Comparison of ENCODE assay signal across 18 cellular contexts in the genomic region with DNA sequence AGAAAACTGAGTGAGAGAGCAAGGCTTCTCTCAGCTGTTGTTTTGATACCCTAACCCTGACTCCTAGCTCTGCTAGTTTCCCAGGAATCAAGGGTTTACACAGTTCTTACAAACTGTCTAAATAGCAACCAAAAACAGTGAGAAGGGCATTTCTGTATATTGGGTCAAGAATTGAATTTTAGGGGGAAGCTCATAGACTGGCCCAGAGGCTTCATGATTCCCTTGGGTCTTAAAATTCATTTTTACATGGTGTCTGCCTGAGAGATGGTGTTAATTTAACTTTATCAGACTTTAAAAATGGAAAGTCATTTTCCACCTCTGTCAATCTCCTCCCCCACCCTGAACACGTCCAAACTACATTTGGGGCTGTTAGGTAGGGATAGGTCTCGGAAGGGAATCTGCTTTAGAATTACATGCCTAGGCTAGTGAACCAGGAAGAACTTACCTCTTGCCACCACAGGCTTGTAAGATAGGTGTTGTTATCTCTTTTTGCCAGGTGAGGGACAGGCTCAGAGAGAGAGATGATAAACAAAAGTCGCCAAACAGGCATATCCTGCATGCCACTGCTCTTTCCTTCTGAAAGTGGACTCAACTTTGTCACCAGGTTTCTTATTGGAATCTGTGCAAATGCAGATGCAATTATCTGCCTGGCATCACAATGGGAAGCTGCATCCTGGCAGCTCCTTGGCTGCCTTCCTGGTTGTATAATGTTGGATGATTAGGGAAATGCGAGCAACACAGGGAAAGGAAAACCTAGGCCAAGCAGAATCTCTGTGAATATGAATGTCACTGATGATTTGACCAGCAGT. TPM values are rescaled to one million over a fixed set of nuclear protein-coding genes. Genes with fewer than 3 reads are reported as not detected.
A peak's percentile ranks its signal among the peaks of the same experiment; 100 is the strongest.
DNase-seq lines count a peak whose midpoint lies in the region; ATAC-seq and TF ChIP-seq lines count a peak whose summit lies in the region.
"Had no signal": no experiment of that assay in that cellular context is flagged by ENCODE, and none has a peak within 500 bp of the region (broad histone marks: within the 10 kb centered on the region; RNA-seq: fewer than 3 reads in every experiment).

No MANE protein-coding gene starts in this region.

- no peak for ATAC-seq in GM23338
- ATAC-seq in psoas muscle: no peak
- no peak for ATAC-seq in HG03565 (IDR thresholded peaks at IDR 0.05; ENCODE audit: unreplicated experiment)
- ATAC-seq: esophagus mucosa; lower lobe of right lung; naive thymus-derived CD8-positive, alpha-beta T cell had no signal

- H3K27ac ChIP-seq in GM23338 (ENCODE audit: low read depth): no peak overlapping the region
- peak overlapping the region; percentile 85 for H3K27ac ChIP-seq in VCaP
- H3K27ac ChIP-seq in esophagus (ENCODE audit: low read depth in 2 of 2, low read length in 1 of 2): peak overlapping the region; percentile 2 to 51
- peak overlapping the region; percentile 30 for H3K27ac ChIP-seq in psoas muscle
- H3K27ac ChIP-seq: KMS-11, lower lobe of right lung had no signal

- peaks cover 26% of the 10 kb centered on the region for H3K4me1 Mint-ChIP-seq in GM23338

- H3K9me2 ChIP-seq in GM23338 (ENCODE audit: insufficient read depth): no peaks in the 10 kb centered on the region

- H2AFZ ChIP-seq in GM23338: no peak overlapping the region

- H3K4me1 ChIP-seq in GM23338 (ENCODE audit: insufficient read depth): peaks cover 18% of the 10 kb centered on the region
- peaks cover 0 to 7% of the 10 kb centered on the region in 2 donors for H3K4me1 ChIP-seq in esophagus (ENCODE audit: control insufficient read depth in 2 of 2, insufficient read depth in 2 of 2, low read length in 1 of 2)
- peaks cover 36% of the 10 kb centered on the region for H3K4me1 ChIP-seq in psoas muscle

- H3K4me3 Mint-ChIP-seq in GM23338: no peak overlapping the region
- H3K4me3 Mint-ChIP-seq: activated B cell treated with CpG ODN at 0.5 μM for 24 hours had no signal

- peaks cover 8% of the 10 kb centered on the region for H3K27me3 Mint-ChIP-seq in GM23338 (ENCODE audit: insufficient read depth, low read depth, poor library complexity)
- H3K27me3 Mint-ChIP-seq: activated B cell treated with CpG ODN at 0.5 μM for 24 hours; naive thymus-derived CD8-positive, alpha-beta T cell; progenitor cell of endocrine pancreas had no signal

- 46 to 55% methylated on average over 4 of the region's 4 CpGs for WGBS in esophagus, 2 donors
- 75 to 86% (median 86%) methylated on average over 4 of the region's 4 CpGs for WGBS in psoas muscle, 3 donors

- no peaks in the 10 kb centered on the region; the same call in 2 of the 3 replicates for H3K36me3 Mint-ChIP-seq in GM23338 (ENCODE audit: low read depth)

- H3K9me3 Mint-ChIP-seq in GM23338: no peaks in the 10 kb centered on the region; the same call in 2 of the 3 replicates
- H3K9me3 Mint-ChIP-seq: activated B cell treated with CpG ODN at 0.5 μM for 24 hours; naive thymus-derived CD8-positive, alpha-beta T cell had no signal

- no peak for TF ChIP-seq CTCF in GM23338 (conservative IDR thresholded peaks at IDR 0.05; ENCODE audit: low read depth in 2 of 2)
- 0 out of 2 replicates have a peak, but pooled peaks have one; percentile 8 for TF ChIP-seq CTCF in VCaP (conservative IDR thresholded peaks at IDR 0.05)
- no peak for TF ChIP-seq CTCF in psoas muscle (IDR thresholded peaks at IDR 0.05)

- H3K27me3 ChIP-seq in GM23338 (ENCODE audit: insufficient read depth) (peaks cover 10% of the 10 kb centered on the region; the same call in 1 of the 2 replicates), esophagus (ENCODE audit: control insufficient read depth in 1 of 2, insufficient read depth in 2 of 2, low read length in 2 of 2) (no peaks in the 10 kb centered on the region), psoas muscle (ENCODE audit: insufficient read depth in 3 of 3, low read length in 2 of 3) (no peaks in the 10 kb centered on the region)

- H3K36me3 ChIP-seq in GM23338 (ENCODE audit: insufficient read depth): no peaks in the 10 kb centered on the region
- H3K36me3 ChIP-seq in esophagus (ENCODE audit: control insufficient read depth in 2 of 2, insufficient read depth in 2 of 2, low read length in 1 of 2): peaks cover 0 to 4% of the 10 kb centered on the region in 2 donors
- peaks cover 0 to 13% of the 10 kb centered on the region in 2 donors for H3K36me3 ChIP-seq in psoas muscle (ENCODE audit: insufficient read depth in 1 of 2, low read depth in 1 of 2)
- H3K36me3 ChIP-seq: lower lobe of right lung had no signal

- peaks cover 76% of the 10 kb centered on the region for H3K79me2 ChIP-seq in GM23338 (replicated peaks; ENCODE audit: insufficient read depth)

- H3K9me3 ChIP-seq in esophagus (ENCODE audit: control insufficient read depth in 2 of 2, insufficient read depth in 1 of 2, low read depth in 1 of 2, low read length in 1 of 2) (no peaks in the 10 kb centered on the region), psoas muscle (no peaks in the 10 kb centered on the region)
- H3K9me3 ChIP-seq: lower lobe of right lung had no signal

- H3K4me3 ChIP-seq in GM23338 (no peak overlapping the region), esophagus (ENCODE audit: low read depth in 1 of 2, low read length in 2 of 2) (no peak overlapping the region), psoas muscle (no peak overlapping the region)
- H3K4me3 ChIP-seq: lower lobe of right lung had no signal

- H3K4me2 ChIP-seq in GM23338: no peak overlapping the region
- H3K4me2 ChIP-seq: KMS-11 had no signal

- H3F3A ChIP-seq in GM23338 (replicated peaks; ENCODE audit: low read depth): peaks cover 6% of the 10 kb centered on the region

- intact Hi-C loops in psoas muscle (cut with DNase I): no loop called here

- H4K20me1 ChIP-seq in GM23338 (replicated peaks; ENCODE audit: insufficient read depth): peaks cover 51% of the 10 kb centered on the region

- 0 out of 2 replicates have a peak overlapping the region, but pooled peaks have one; percentile 33 for H3K27ac Mint-ChIP-seq in GM23338
- H3K27ac Mint-ChIP-seq: activated B cell treated with CpG ODN at 0.5 μM for 24 hours had no signal

- peak; percentile 14 for DNase-seq in GM23338 (ENCODE audit: low spot score)
- DNase-seq in psoas muscle: no peak
- DNase-seq in T-helper 2 cell: no peak
- DNase-seq in cerebellar cortex (ENCODE audit: low spot score): no peak
- no peak for DNase-seq in activated naive CD4-positive, alpha-beta T cell treated with anti-CD3 and anti-CD28 coated beads, Interleukin-2, amount 50 U/mL, for 16 hours
- DNase-seq: activated B cell treated with CpG ODN at 0.5 μM for 24 hours; activated effector memory CD4-positive, alpha-beta T cell treated with anti-CD3 and anti-CD28 coated beads, Interleukin-2, amount 50 U/mL, for 16 hours; lower lobe of right lung; naive thymus-derived CD8-positive, alpha-beta T cell; NCI-H1105; NCI-H82 had no signal

TF ChIP-seq in GM23338, 12 proteins besides CTCF, POLR2A, EP300 and RAD21:
- TF ChIP-seq JUNB (IDR thresholded peaks at IDR 0.05; ENCODE audit: unreplicated experiment): no peak

RNA-seq across cellular contexts. Expression of a gene that starts 3.1 kb away (rescaled TPM):
- total RNA-seq in GM23338 (2014; rRNA removed; shearing (Covaris generic)): 26.6 and 35.9 TPM in 2 replicates
- 14.2 and 14.7 TPM in 2 replicates for polyA plus RNA-seq in GM23338 (2016; fragmentation: Nextera tagmentation; extraction: Ambion mirVana)
- polyA plus RNA-seq in esophagus: 1 to 10 TPM; 8.8 to 9.9 TPM
- 10 to 100 TPM; 12.2 to 19.5 (median 15.5) TPM for total RNA-seq in psoas muscle
- polyA plus RNA-seq in psoas muscle: 10 to 100 TPM; 12.3 to 60.4 (median 12.4) TPM

RNA-seq across cellular contexts. Expression of a gene that starts 38.0 kb away (rescaled TPM):
- total RNA-seq in GM23338 (2014; rRNA removed; shearing (Covaris generic)): 6.8 and 7.0 TPM in 2 replicates
- 0.99 and 1.5 TPM in 2 replicates for polyA plus RNA-seq in GM23338 (2016; fragmentation: Nextera tagmentation; extraction: Ambion mirVana)
- polyA plus RNA-seq in esophagus: 1 to 10 TPM; 3.5 to 4.1 TPM
- total RNA-seq in psoas muscle: 1 to 10 TPM in 3 of 4 donors, under 1 TPM in 1; 0.69 to 4.1 (median 2.3) TPM
- polyA plus RNA-seq in psoas muscle: 1 to 10 TPM in 1 of 3 donors, under 1 TPM in 2; 0.75 to 1.8 (median 0.86) TPM

RNA-seq across cellular contexts. Expression of a gene that starts 46.9 kb away (rescaled TPM):
- total RNA-seq in GM23338 (2014; rRNA removed; shearing (Covaris generic)): 0.42 TPM in 1 of 2 replicates, not detected in the other
- polyA plus RNA-seq in GM23338 (2016; fragmentation: Nextera tagmentation; extraction: Ambion mirVana) (0.50 and 0.55 TPM in 2 replicates), esophagus (10 to 100 TPM; 21.8 to 27.3 TPM), psoas muscle (10 to 100 TPM in 2 of 3 donors, 1 to 10 TPM in 1; 7.4 to 14.2 (median 10.7) TPM)
- 1 to 10 TPM; 3.9 to 6.7 (median 5.9) TPM for total RNA-seq in psoas muscle

RNA-seq across cellular contexts. Expression of a gene that starts 47.0 kb away (rescaled TPM):
- total RNA-seq in GM23338 (2014; rRNA removed; shearing (Covaris generic)): not detected in 2 replicates
- polyA plus RNA-seq in GM23338 (2016; fragmentation: Nextera tagmentation; extraction: Ambion mirVana): 0.26 TPM in 1 of 2 replicates, not detected in the other
- 10 to 100 TPM; 11.2 to 22.6 TPM for polyA plus RNA-seq in esophagus
- total RNA-seq in psoas muscle: 1 to 10 TPM; 4.5 to 8.6 (median 5.9) TPM
- 1 to 10 TPM; 5.1 to 8.0 (median 5.9) TPM for polyA plus RNA-seq in psoas muscle
- total RNA-seq: H1 had no signal

RNA-seq across cellular contexts. Expression of a gene that starts 51.8 kb away (rescaled TPM):
- total RNA-seq in GM23338 (2014; rRNA removed; shearing (Covaris generic)): 1.3 TPM in 1 of 2 replicates, not detected in the other
- polyA plus RNA-seq in GM23338 (2016; fragmentation: Nextera tagmentation; extraction: Ambion mirVana): 0.19 TPM in 1 of 2 replicates, not detected in the other
- 10 to 100 TPM; 22.9 to 80.4 TPM for polyA plus RNA-seq in esophagus
- total RNA-seq in psoas muscle: 10 to 100 TPM; 44.3 to 97.3 (median 57.6) TPM
- 10 to 100 TPM; 15.1 to 47.8 (median 47.4) TPM for polyA plus RNA-seq in psoas muscle
- total RNA-seq: H1 had no signal
- polyA plus RNA-seq: naive thymus-derived CD8-positive, alpha-beta T cell had no signal
